In the genomic region with DNA sequence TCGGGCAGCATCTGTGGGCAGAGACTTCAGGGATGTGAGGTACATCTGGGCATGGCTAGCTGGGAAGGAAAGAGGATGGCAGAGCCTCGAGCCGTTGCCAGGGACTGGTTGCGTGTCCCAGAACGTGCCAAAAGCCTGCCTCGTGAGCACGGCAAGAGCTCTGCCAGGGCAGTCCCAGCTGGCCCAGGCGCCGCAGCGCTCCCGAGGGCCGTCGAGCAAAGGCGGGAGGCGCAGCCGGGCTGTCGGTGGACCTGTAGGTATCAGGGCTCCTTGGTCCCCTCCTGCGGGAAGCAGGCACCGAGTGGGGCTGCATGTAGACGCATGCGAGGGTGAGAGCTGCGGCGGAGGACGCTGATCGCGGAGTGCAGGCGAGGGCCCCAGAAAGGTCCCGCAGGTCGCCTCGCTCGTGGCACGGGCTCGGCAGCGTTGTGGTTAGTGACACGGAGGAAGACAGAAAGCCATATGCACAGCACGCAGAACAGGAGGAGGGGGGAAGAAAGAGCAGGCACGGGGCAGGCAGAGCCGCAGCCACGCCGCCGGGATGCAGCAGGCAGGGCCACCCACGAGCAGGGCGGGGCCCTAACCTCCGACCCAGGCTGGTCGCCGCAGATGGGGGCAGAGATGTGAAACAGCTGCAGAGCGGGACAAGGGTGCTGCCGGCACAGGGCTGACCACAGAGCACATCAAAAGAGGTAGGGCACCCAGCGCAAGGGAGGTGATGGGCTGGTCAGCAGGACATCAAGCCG, we compare ENCODE assay signal across 10 cellular contexts. TPM values are rescaled to one million over a fixed set of nuclear protein-coding genes. Genes with fewer than 3 reads are reported as not detected.
DNase-seq lines count a peak whose midpoint lies in the region; ATAC-seq and TF ChIP-seq lines count a peak whose summit lies in the region.
"Had no signal": no experiment of that assay in that cellular context is flagged by ENCODE, and none has a peak within 500 bp of the region (broad histone marks: within the 10 kb centered on the region; RNA-seq: fewer than 3 reads in every experiment).

No MANE protein-coding gene starts in this region.

- H3K36me3 ChIP-seq in SJSA1, result no peaks in the 10 kb centered on the region
- H3K36me3 ChIP-seq in endodermal cell (ENCODE audit: control insufficient read depth, insufficient read depth, low read length), result no peaks in the 10 kb centered on the region
- H3K36me3 ChIP-seq: cardiac muscle cell had no signal

- no peak for ATAC-seq in HG03354 (IDR thresholded peaks at IDR 0.05; ENCODE audit: poor library complexity, severe bottlenecking, unreplicated experiment)

- peaks cover 10% of the 10 kb centered on the region; the same call in 1 of the 2 replicates for H3K27me3 ChIP-seq in SJSA1 (replicated peaks)
- H3K27me3 ChIP-seq in dorsolateral prefrontal cortex, result peaks cover 0 to 16% (median 0%) of the 10 kb centered on the region in 45 donors
- no peaks in the 10 kb centered on the region for H3K27me3 ChIP-seq in endodermal cell (ENCODE audit: control insufficient read depth, insufficient read depth, low read length, poor library complexity, severe bottlenecking)

- H3K9me3 ChIP-seq in SJSA1 (replicated peaks) (0 out of 2 replicates have a peak, but pooled peaks cover 3% of the 10 kb centered on the region), endodermal cell (ENCODE audit: control insufficient read depth, low read length) (no peaks in the 10 kb centered on the region)

- DNase-seq in AG10803 (ENCODE audit: low read depth) (peak; percentile 34), SJSA1 (ENCODE audit: low read depth in 1 of 2, low spot score in 2 of 2) (peak; percentile 52 to 78), dorsolateral prefrontal cortex (peak in 6 of 10 donors; percentile 43 to 72 (median 60)), nephron progenitor cell (peak; percentile 36), NCI-H1417 treated with DMSO at 0.1 percent for 48 hours (lab: John Stamatoyannopoulos, UW) (no peak), DMS114 treated with DMSO at 0.1 percent for 48 hours (lab: John Stamatoyannopoulos, UW; ENCODE audit: unreplicated experiment) (no peak), endodermal cell (no peak)
- DNase-seq: naive B cell had no signal

- H3K4me3 ChIP-seq in AG10803 (ENCODE audit: low read length) (no peak overlapping the region), SJSA1 (no peak overlapping the region), dorsolateral prefrontal cortex (no peak overlapping the region), endodermal cell (ENCODE audit: low read length) (no peak overlapping the region)
- H3K4me3 ChIP-seq: cardiac muscle cell had no signal

- H3K27me3 Mint-ChIP-seq in nephron progenitor cell (ENCODE audit: low read depth, poor library complexity), result peaks cover 27% of the 10 kb centered on the region
- peaks cover 12% of the 10 kb centered on the region for H3K27me3 Mint-ChIP-seq in endodermal cell (ENCODE audit: insufficient read depth)
- H3K27me3 Mint-ChIP-seq: naive B cell had no signal

- no peak overlapping the region for H3K9ac ChIP-seq in endodermal cell (ENCODE audit: extremely low read depth, low read length, poor library complexity, severe bottlenecking)

- H3K4me3 Mint-ChIP-seq in nephron progenitor cell, result no peak overlapping the region
- no peak overlapping the region for H3K4me3 Mint-ChIP-seq in endodermal cell

- H3K4me1 Mint-ChIP-seq in nephron progenitor cell (peaks cover 41% of the 10 kb centered on the region), endodermal cell (no peaks in the 10 kb centered on the region)

- no peak for TF ChIP-seq CTCF in AG10803 (conservative IDR thresholded peaks at IDR 0.05; ENCODE audit: low read length)
- TF ChIP-seq CTCF in dorsolateral prefrontal cortex (IDR thresholded peaks at IDR 0.05 in 54 of 56, conservative IDR thresholded peaks at IDR 0.05 in 2 of 56; ENCODE audit: low read depth in 1 of 56, partially characterized antibody in 56 of 56), result no peak
- no peak for TF ChIP-seq CTCF in nephron progenitor cell (IDR thresholded peaks at IDR 0.05)
- no peak for TF ChIP-seq CTCF in endodermal cell (conservative IDR thresholded peaks at IDR 0.05)

- H3K27ac ChIP-seq in SJSA1 (no peak overlapping the region), dorsolateral prefrontal cortex (no peak overlapping the region), endodermal cell (ENCODE audit: low read depth, low read length) (no peak overlapping the region)
- H3K27ac ChIP-seq: cardiac muscle cell had no signal

- H3K9me3 Mint-ChIP-seq in nephron progenitor cell (no peaks in the 10 kb centered on the region), endodermal cell (no peaks in the 10 kb centered on the region)
- H3K9me3 Mint-ChIP-seq: naive B cell had no signal

- H3K4me1 ChIP-seq in SJSA1 (replicated peaks) (peaks cover 11% of the 10 kb centered on the region), endodermal cell (ENCODE audit: control insufficient read depth, insufficient read depth, low read length) (no peaks in the 10 kb centered on the region)

- 70 to 79% methylated on average over 21 to 50 of the region's 50 CpGs for WGBS in endodermal cell (ENCODE audit: insufficient coverage in 1 of 2, insufficient read length in 1 of 2), 2 experiments

- H3K27ac Mint-ChIP-seq in nephron progenitor cell (no peak overlapping the region), endodermal cell (no peak overlapping the region)

- H3K36me3 Mint-ChIP-seq in nephron progenitor cell (ENCODE audit: low read depth) (no peaks in the 10 kb centered on the region), endodermal cell (ENCODE audit: low read depth) (no peaks in the 10 kb centered on the region)

- intact Hi-C loops in dorsolateral prefrontal cortex (cut with DNase I), result no loop called here

RNA-seq across cellular contexts. Expression of gene LSP1, which starts 18.0 kb away (rescaled TPM):
- total RNA-seq in SJSA1 (2014; rRNA removed; shearing (Covaris generic)), result 0.50 and 3.4 TPM in 2 replicates
- total RNA-seq in dorsolateral prefrontal cortex (10 to 100 TPM in 10 of 120 experiments, 1 to 10 TPM in 108, under 1 TPM in 2; 0.81 to 18.5 (median 3.8) TPM), endodermal cell (not detected)
- not detected for polyA plus RNA-seq in endodermal cell (2013, experiment 1 of 2)
- polyA plus RNA-seq in endodermal cell (2013, experiment 2 of 2), result 0.25 TPM
- total RNA-seq: cardiac muscle cell had no signal

RNA-seq across cellular contexts. Expression of gene PRR33, which starts 20.8 kb away (rescaled TPM):
- total RNA-seq in SJSA1 (2014; rRNA removed; shearing (Covaris generic)), result not detected in 2 replicates
- total RNA-seq in dorsolateral prefrontal cortex (not detected), endodermal cell (not detected)
- polyA plus RNA-seq in endodermal cell (2013, experiment 1 of 2), result not detected
- polyA plus RNA-seq in endodermal cell (2013, experiment 2 of 2), result not detected
- total RNA-seq: cardiac muscle cell had no signal
- polyA plus RNA-seq: cardiac muscle cell had no signal

RNA-seq across cellular contexts. Expression of gene TNNI2, which starts 32.1 kb away (rescaled TPM):
- total RNA-seq in SJSA1 (2014; rRNA removed; shearing (Covaris generic)), result not detected in 2 replicates
- total RNA-seq in dorsolateral prefrontal cortex, result 1 to 10 TPM in 5 of 120 experiments, under 1 TPM in 4, not detected in 111; 0.81 to 1.9 (median 1.2) TPM
- not detected for total RNA-seq in endodermal cell
- polyA plus RNA-seq in endodermal cell (2013, experiment 1 of 2), result not detected
- polyA plus RNA-seq in endodermal cell (2013, experiment 2 of 2), result not detected

RNA-seq across cellular contexts. Expression of gene SYT8, which starts 36.1 kb away (rescaled TPM):
- 0.06 TPM in 1 of 2 replicates, not detected in the other for total RNA-seq in SJSA1 (2014; rRNA removed; shearing (Covaris generic))
- total RNA-seq in dorsolateral prefrontal cortex (1 to 10 TPM in 2 of 120 experiments, under 1 TPM in 1, not detected in 117; 0.29 to 2.8 (median 2.4) TPM), endodermal cell (not detected)
- polyA plus RNA-seq in endodermal cell (2013, experiment 1 of 2), result not detected
- polyA plus RNA-seq in endodermal cell (2013, experiment 2 of 2), result not detected
- total RNA-seq: cardiac muscle cell had no signal
- polyA plus RNA-seq: cardiac muscle cell had no signal

RNA-seq across cellular contexts. Expression of gene TNNT3, which starts 48.6 kb away (rescaled TPM):
- total RNA-seq in SJSA1 (2014; rRNA removed; shearing (Covaris generic)), result 7.5 and 8.0 TPM in 2 replicates
- total RNA-seq in dorsolateral prefrontal cortex (1 to 10 TPM in 65 of 120 experiments, under 1 TPM in 18, not detected in 37; 0.41 to 5.1 (median 1.5) TPM), endodermal cell (not detected)
- 0.36 TPM for polyA plus RNA-seq in endodermal cell (2013, experiment 1 of 2)
- not detected for polyA plus RNA-seq in endodermal cell (2013, experiment 2 of 2)

Comparison
In these comparisons a context has a peak if more than half of its experiments do, and no peak if none do; other contexts are left out.
1. DNase-seq: peak in AG10803 (single experiment), SJSA1 (2 of 2), dorsolateral prefrontal cortex (6 of 10) and nephron progenitor cell (single experiment); none in NCI-H1417 treated with DMSO at 0.1 percent for 48 hours (single experiment), DMS114 treated with DMSO at 0.1 percent for 48 hours (single experiment) and endodermal cell (single experiment).